In the genomic region with DNA sequence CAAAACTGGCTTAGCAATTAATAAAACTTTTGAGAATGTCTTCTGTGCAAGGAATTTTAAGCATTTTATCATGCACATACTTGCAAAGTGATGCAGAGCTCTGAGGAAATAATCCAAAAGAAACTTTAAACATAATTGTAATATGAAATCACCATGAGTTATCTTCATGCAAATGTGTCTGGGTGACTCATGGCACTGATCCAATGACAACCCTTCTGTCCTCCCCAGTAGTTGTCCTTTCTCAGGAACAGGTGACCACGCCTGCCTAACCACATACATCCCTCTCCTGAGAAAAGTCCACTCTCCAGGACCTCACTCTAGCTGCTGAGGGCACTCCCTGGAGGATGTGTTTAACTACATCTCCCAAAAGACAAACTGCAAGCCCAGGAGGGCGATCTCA, we compare ENCODE assay signal across 11 cellular contexts.
DNase-seq lines count a peak whose midpoint lies in the region; ATAC-seq and TF ChIP-seq lines count a peak whose summit lies in the region.
"Had no signal": no experiment of that assay in that cellular context is flagged by ENCODE, and none has a peak within 500 bp of the region (broad histone marks: within the 10 kb centered on the region; RNA-seq: fewer than 3 reads in every experiment).

No MANE protein-coding gene starts in this region.

- no peak for ATAC-seq in activated T-cell treated with anti-CD3 and anti-CD28 coated beads, Interleukin-2, amount 50 U/mL, for 4 hours
- no peak for ATAC-seq in CD4-positive, alpha-beta T cell (ENCODE audit: poor library complexity)

- in situ Hi-C loops in astrocyte of the cerebellum (cut with HindIII; ENCODE audit: low sequenced_read_pairs), result no loop called here

- no peaks in the 10 kb centered on the region for H3K9me3 Mint-ChIP-seq in activated T-cell treated with anti-CD3 and anti-CD28 coated beads, Interleukin-2, amount 50 U/mL, for 4 hours
- H3K9me3 Mint-ChIP-seq in CD4-positive, alpha-beta T cell, result no peaks in the 10 kb centered on the region
- H3K9me3 Mint-ChIP-seq: dendritic cell treated with granulocyte-macrophage colony-stimulating factor and Interleukin-4, amounts not matched to agents 40 ng/mL and 50 ng/mL, for 4 days had no signal

- H3K9me3 ChIP-seq in CD4-positive, alpha-beta T cell (ENCODE audit: control insufficient read depth, low read length), result no peaks in the 10 kb centered on the region

- no peaks in the 10 kb centered on the region for H3K4me1 Mint-ChIP-seq in activated T-cell treated with anti-CD3 and anti-CD28 coated beads, Interleukin-2, amount 50 U/mL, for 4 hours (ENCODE audit: low read depth)
- H3K4me1 Mint-ChIP-seq in CD4-positive, alpha-beta T cell (ENCODE audit: low read depth), result no peaks in the 10 kb centered on the region

- H3K4me3 Mint-ChIP-seq in activated T-cell treated with anti-CD3 and anti-CD28 coated beads, Interleukin-2, amount 50 U/mL, for 4 hours, result no peak overlapping the region
- H3K4me3 Mint-ChIP-seq in CD4-positive, alpha-beta T cell, result no peak overlapping the region
- H3K4me3 Mint-ChIP-seq: dendritic cell treated with granulocyte-macrophage colony-stimulating factor and Interleukin-4, amounts not matched to agents 40 ng/mL and 50 ng/mL, for 4 days had no signal

- H3K27me3 Mint-ChIP-seq in activated T-cell treated with anti-CD3 and anti-CD28 coated beads, Interleukin-2, amount 50 U/mL, for 4 hours (ENCODE audit: low read depth), result no peaks in the 10 kb centered on the region
- no peaks in the 10 kb centered on the region for H3K27me3 Mint-ChIP-seq in CD4-positive, alpha-beta T cell
- H3K27me3 Mint-ChIP-seq: dendritic cell treated with granulocyte-macrophage colony-stimulating factor and Interleukin-4, amounts not matched to agents 40 ng/mL and 50 ng/mL, for 4 days had no signal

- H3K27ac ChIP-seq in CD4-positive, alpha-beta T cell (ENCODE audit: low read depth, low read length), result no peak overlapping the region

- no peaks in the 10 kb centered on the region for H3K27me3 ChIP-seq in CD4-positive, alpha-beta T cell (ENCODE audit: control insufficient read depth, insufficient read depth, low read length)

- no peak for TF ChIP-seq CTCF in astrocyte of the cerebellum (IDR thresholded peaks at IDR 0.05; ENCODE audit: low read depth, low read length, missing control alignments)
- no peak for TF ChIP-seq CTCF in CD4-positive, alpha-beta T cell (IDR thresholded peaks at IDR 0.05)

- H3K4me3 ChIP-seq in astrocyte of the cerebellum (ENCODE audit: low read depth, low read length), result no peak overlapping the region

- POLR2A ChIA-PET in CD4-positive, alpha-beta T cell (lab: Charles Lee), result no interaction called here

- H3K27ac Mint-ChIP-seq in CD4-positive, alpha-beta T cell, result no peak overlapping the region
- H3K27ac Mint-ChIP-seq: dendritic cell treated with granulocyte-macrophage colony-stimulating factor and Interleukin-4, amounts not matched to agents 40 ng/mL and 50 ng/mL, for 4 days had no signal

- intact Hi-C loops in CD4-positive, alpha-beta T cell (cut with DNase I, micrococcal nuclease), result no loop called here

- CTCF ChIA-PET in CD4-positive, alpha-beta T cell (lab: Charles Lee), result no interaction called here

- H3K36me3 Mint-ChIP-seq in activated T-cell treated with anti-CD3 and anti-CD28 coated beads, Interleukin-2, amount 50 U/mL, for 4 hours (ENCODE audit: insufficient read depth), result no peaks in the 10 kb centered on the region
- H3K36me3 Mint-ChIP-seq in CD4-positive, alpha-beta T cell (ENCODE audit: low read depth), result no peaks in the 10 kb centered on the region

- DNase-seq in AG08396 (ENCODE audit: low spot score) (peak; percentile 61), HS-27A (ENCODE audit: low read depth) (peak; percentile 99), astrocyte of the cerebellum (ENCODE audit: low read depth) (peak; percentile 70), iris pigment epithelial cell (ENCODE audit: low read depth) (peak; percentile 97), SKM-1 (lab: John Stamatoyannopoulos, UW; ENCODE audit: unreplicated experiment) (no peak), NK-92 (lab: John Stamatoyannopoulos, UW; ENCODE audit: unreplicated experiment) (no peak)
- DNase-seq in activated T-cell treated with anti-CD3 and anti-CD28 coated beads, Interleukin-2, amount 50 U/mL, for 4 hours, result no peak
- DNase-seq in CD4-positive, alpha-beta T cell, result no peak
- DNase-seq: NCI-H1048, SHP77 had no signal

Comparison
In these comparisons a context has a peak if more than half of its experiments do, and no peak if none do; other contexts are left out.
1. DNase-seq: peak in AG08396 (single experiment), HS-27A (single experiment), astrocyte of the cerebellum (single experiment) and iris pigment epithelial cell (single experiment); none in activated T-cell treated with anti-CD3 and anti-CD28 coated beads, Interleukin-2, amount 50 U/mL, for 4 hours (single experiment), SKM-1 (single experiment), NK-92 (single experiment) and CD4-positive, alpha-beta T cell (0 of 10).